ENCODE assay signal across 9 cellular contexts in genomic region chr1:230109871-230110667, GRCh38. TPM values are rescaled to one million over a fixed set of nuclear protein-coding genes. Genes with fewer than 3 reads are reported as not detected.
DNase-seq lines count a peak whose midpoint lies in the region; ATAC-seq and TF ChIP-seq lines count a peak whose summit lies in the region.
"Had no signal": no experiment of that assay in that cellular context is flagged by ENCODE, and none has a peak within 500 bp of the region (broad histone marks: within the 10 kb centered on the region; RNA-seq: fewer than 3 reads in every experiment).

No MANE protein-coding gene starts in this region.

- no peak overlapping the region for H3K27ac ChIP-seq in endodermal cell (ENCODE audit: low read depth, low read length)
- H3K27ac ChIP-seq: skin epidermis had no signal

- ATAC-seq in HG02981 (IDR thresholded peaks at IDR 0.05; ENCODE audit: unreplicated experiment) = peak; percentile 81
- 0 out of 2 replicates have a peak, but pooled peaks have one; percentile 12 for ATAC-seq in WTC11

- peak overlapping the region; percentile 66 for H3K27ac Mint-ChIP-seq in WTC11
- H3K27ac Mint-ChIP-seq in endodermal cell = no peak overlapping the region

- no peak overlapping the region for H3K4me3 ChIP-seq in endodermal cell (ENCODE audit: low read length)
- H3K4me3 ChIP-seq: skin epidermis had no signal

- H3K4me1 Mint-ChIP-seq in WTC11 (peaks cover 74% of the 10 kb centered on the region), endodermal cell (peaks cover 33% of the 10 kb centered on the region)

- no peaks in the 10 kb centered on the region for H3K36me3 ChIP-seq in endodermal cell (ENCODE audit: control insufficient read depth, insufficient read depth, low read length)

- POLR2A ChIA-PET in WTC11 (lab: Charles Lee) = interaction anchor here (0.7 kb wide), 1 partner anchor 25 kb away, joined by 3 read pairs; no protein-coding TSS in a partner anchor

- H3K9me3 Mint-ChIP-seq in WTC11 (no peaks in the 10 kb centered on the region), endodermal cell (no peaks in the 10 kb centered on the region)

- H3K4me1 ChIP-seq in endodermal cell (ENCODE audit: control insufficient read depth, insufficient read depth, low read length) = no peaks in the 10 kb centered on the region

- WGBS in endodermal cell (ENCODE audit: insufficient coverage in 1 of 2, insufficient read length in 1 of 2), 2 experiments = 88 to 89% methylated on average over 9 to 11 of the region's 11 CpGs

- H3K27me3 ChIP-seq in endodermal cell (ENCODE audit: control insufficient read depth, insufficient read depth, low read length, poor library complexity, severe bottlenecking) = peaks cover 35% of the 10 kb centered on the region

- H3K9me3 ChIP-seq in endodermal cell (ENCODE audit: control insufficient read depth, low read length) = no peaks in the 10 kb centered on the region

- DNase-seq in NCI-H748 (lab: John Stamatoyannopoulos, UW; ENCODE audit: unreplicated experiment) = peak; percentile 45
- DNase-seq in NCI-H748 treated with DMSO at 0.1 percent for 48 hours (lab: John Stamatoyannopoulos, UW) = no peak
- no peak for DNase-seq in WTC11 (ENCODE audit: low spot score)
- peak; percentile 45 for DNase-seq in endodermal cell
- DNase-seq in stimulated activated CD8-positive, alpha-beta memory T cell treated with anti-CD3 and anti-CD28 coated beads, Interleukin-7, amount 100 ng/mL, for 48 hours (ENCODE audit: extremely low read depth in 1 of 2, low read depth in 1 of 2) = peak; percentile 60 to 89
- DNase-seq in NCI-H187 treated with DMSO at 0.1 percent for 48 hours (lab: John Stamatoyannopoulos, UW) = no peak
- no peak for DNase-seq in SKM-1 (lab: John Stamatoyannopoulos, UW; ENCODE audit: unreplicated experiment)

- H3K4me3 Mint-ChIP-seq in WTC11 (no peak overlapping the region), endodermal cell (no peak overlapping the region)

- H3K36me3 Mint-ChIP-seq in WTC11 = peaks cover 9% of the 10 kb centered on the region; the same call in 1 of the 2 replicates
- peaks cover 5% of the 10 kb centered on the region for H3K36me3 Mint-ChIP-seq in endodermal cell (ENCODE audit: low read depth)

- no peak overlapping the region for H3K9ac ChIP-seq in endodermal cell (ENCODE audit: extremely low read depth, low read length, poor library complexity, severe bottlenecking)

- TF ChIP-seq CTCF in WTC11 (IDR thresholded peaks at IDR 0.05) (no peak), endodermal cell (conservative IDR thresholded peaks at IDR 0.05) (no peak)

- H3K27me3 Mint-ChIP-seq in WTC11 (ENCODE audit: low read depth) = no peaks in the 10 kb centered on the region
- peaks cover 50% of the 10 kb centered on the region for H3K27me3 Mint-ChIP-seq in endodermal cell (ENCODE audit: insufficient read depth)

- CTCF ChIA-PET in WTC11 (lab: Charles Lee) = interaction anchor here (0.6 to 6.2 kb wide), 4 partner anchors 10 to 785 kb away, joined by 3 to 30 read pairs (median 3); no protein-coding TSS in a partner anchor

TF ChIP-seq in WTC11, 78 proteins besides CTCF, POLR2A, EP300 and RAD21 (continues in another document):
- no peak for TF ChIP-seq ETV6 (CRISPR knock-in tag; IDR thresholded peaks at IDR 0.05)
- TF ChIP-seq ATF2 (CRISPR knock-in tag; IDR thresholded peaks at IDR 0.05; ENCODE audit: borderline replicate concordance, low read depth) = no peak
- TF ChIP-seq ARID4B (CRISPR knock-in tag; IDR thresholded peaks at IDR 0.05; ENCODE audit: borderline replicate concordance) = no peak
- TF ChIP-seq ATF3 (CRISPR knock-in tag; conservative IDR thresholded peaks at IDR 0.05) = no peak
- TF ChIP-seq PREB (CRISPR knock-in tag; IDR thresholded peaks at IDR 0.05; ENCODE audit: borderline replicate concordance) = no peak
- no peak for TF ChIP-seq CBFB (CRISPR knock-in tag; IDR thresholded peaks at IDR 0.05; ENCODE audit: low read depth)
- TF ChIP-seq, protein P1, sequence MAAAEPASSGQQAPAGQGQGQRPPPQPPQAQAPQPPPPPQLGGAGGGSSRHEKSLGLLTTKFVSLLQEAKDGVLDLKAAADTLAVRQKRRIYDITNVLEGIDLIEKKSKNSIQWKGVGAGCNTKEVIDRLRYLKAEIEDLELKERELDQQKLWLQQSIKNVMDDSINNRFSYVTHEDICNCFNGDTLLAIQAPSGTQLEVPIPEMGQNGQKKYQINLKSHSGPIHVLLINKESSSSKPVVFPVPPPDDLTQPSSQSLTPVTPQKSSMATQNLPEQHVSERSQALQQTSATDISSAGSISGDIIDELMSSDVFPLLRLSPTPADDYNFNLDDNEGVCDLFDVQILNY (CRISPR knock-in tag; IDR thresholded peaks at IDR 0.05) = no peak
- TF ChIP-seq NFYB (CRISPR knock-in tag; conservative IDR thresholded peaks at IDR 0.05; ENCODE audit: low read depth) = no peak
- TF ChIP-seq EMX1 (CRISPR knock-in tag; IDR thresholded peaks at IDR 0.05) = no peak
- TF ChIP-seq, protein P2, sequence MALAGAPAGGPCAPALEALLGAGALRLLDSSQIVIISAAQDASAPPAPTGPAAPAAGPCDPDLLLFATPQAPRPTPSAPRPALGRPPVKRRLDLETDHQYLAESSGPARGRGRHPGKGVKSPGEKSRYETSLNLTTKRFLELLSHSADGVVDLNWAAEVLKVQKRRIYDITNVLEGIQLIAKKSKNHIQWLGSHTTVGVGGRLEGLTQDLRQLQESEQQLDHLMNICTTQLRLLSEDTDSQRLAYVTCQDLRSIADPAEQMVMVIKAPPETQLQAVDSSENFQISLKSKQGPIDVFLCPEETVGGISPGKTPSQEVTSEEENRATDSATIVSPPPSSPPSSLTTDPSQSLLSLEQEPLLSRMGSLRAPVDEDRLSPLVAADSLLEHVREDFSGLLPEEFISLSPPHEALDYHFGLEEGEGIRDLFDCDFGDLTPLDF (CRISPR knock-in tag; IDR thresholded peaks at IDR 0.05) = no peak

RNA-seq across cellular contexts. Expression of gene GALNT2, which starts 43.0 kb away (rescaled TPM):
- total RNA-seq in WTC11 (2021) (74.8 to 84.6 TPM (median 81.9 TPM) in 3 replicates), endodermal cell (10 to 100 TPM; 41.6 to 63.5 TPM)
- polyA plus RNA-seq in endodermal cell (2013, experiment 1 of 2) = 85.8 TPM
- 77.5 TPM for polyA plus RNA-seq in endodermal cell (2013, experiment 2 of 2)

Comparison
In these comparisons a context has a peak if more than half of its experiments do, and no peak if none do; other contexts are left out.
1. DNase-seq: peak in NCI-H748 (single experiment), endodermal cell (single experiment) and stimulated activated CD8-positive, alpha-beta memory T cell treated with anti-CD3 and anti-CD28 coated beads, Interleukin-7, amount 100 ng/mL, for 48 hours (2 of 2); none in NCI-H748 treated with DMSO at 0.1 percent for 48 hours (single experiment), WTC11 (single experiment), NCI-H187 treated with DMSO at 0.1 percent for 48 hours (single experiment) and SKM-1 (single experiment).